In the genomic region with DNA sequence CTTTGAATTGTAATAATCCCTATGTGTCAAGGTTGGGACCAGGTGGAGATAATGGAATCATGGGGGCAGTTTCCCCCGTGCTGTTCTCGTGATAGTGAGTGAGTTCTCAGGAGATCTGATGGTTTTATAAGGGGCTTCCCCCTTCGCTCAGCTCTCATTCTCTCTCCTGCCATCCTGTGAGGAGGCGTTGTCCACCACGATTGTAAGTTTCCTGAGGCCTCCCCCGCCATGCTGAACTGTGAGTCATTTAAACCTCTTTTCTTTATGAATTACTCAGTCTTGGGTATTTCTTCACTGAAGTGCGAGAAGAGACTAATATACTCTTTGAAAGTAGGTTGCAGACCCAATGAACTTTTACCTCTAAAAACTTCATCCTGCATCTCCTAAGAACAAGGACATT, we compare ENCODE assay signal across 15 cellular contexts. TPM values are rescaled to one million over a fixed set of nuclear protein-coding genes. Genes with fewer than 3 reads are reported as not detected.
A peak's percentile ranks its signal among the peaks of the same experiment; 100 is the strongest.
DNase-seq lines count a peak whose midpoint lies in the region; ATAC-seq and TF ChIP-seq lines count a peak whose summit lies in the region.
"Had no signal": no experiment of that assay in that cellular context is flagged by ENCODE, and none has a peak within 500 bp of the region (broad histone marks: within the 10 kb centered on the region; RNA-seq: fewer than 3 reads in every experiment).

No MANE protein-coding gene starts in this region.

- ATAC-seq in GM18867 (IDR thresholded peaks at IDR 0.05; ENCODE audit: unreplicated experiment) = no peak
- ATAC-seq in gastrocnemius medialis = no peak
- no peak for ATAC-seq in left ventricle myocardium superior
- ATAC-seq: psoas muscle had no signal

- no peak for TF ChIP-seq EP300 in SK-N-SH (IDR thresholded peaks at IDR 0.05; ENCODE audit: borderline replicate concordance in 1 of 2, low read depth in 1 of 2, low read length in 1 of 2)

- no peaks in the 10 kb centered on the region for H3K36me3 Mint-ChIP-seq in activated naive CD8-positive, alpha-beta T cell
- H3K36me3 Mint-ChIP-seq: naive B cell had no signal

- peaks cover 27% of the 10 kb centered on the region for H3K4me1 Mint-ChIP-seq in activated naive CD8-positive, alpha-beta T cell (ENCODE audit: low read depth)
- H3K4me1 Mint-ChIP-seq: B cell had no signal

- H2AFZ ChIP-seq in SK-N-SH (ENCODE audit: low read depth) = no peak overlapping the region

- POLR2A ChIA-PET in SK-N-SH (lab: Yijun Ruan, JAX) = no interaction called here

- no peak overlapping the region for H3K9ac ChIP-seq in SK-N-SH

- H3F3A ChIP-seq in SK-N-SH (replicated peaks; ENCODE audit: insufficient read depth) = no peaks in the 10 kb centered on the region

- H3K4me3 ChIP-seq in gastrocnemius medialis (no peak overlapping the region), SK-N-SH (ENCODE audit: low read depth in 2 of 2, low read length in 1 of 2) (no peak overlapping the region)
- H3K4me3 ChIP-seq: psoas muscle had no signal

- H3K4me1 ChIP-seq in gastrocnemius medialis (no peaks in the 10 kb centered on the region), SK-N-SH (ENCODE audit: control insufficient read depth in 1 of 2, insufficient read depth in 2 of 2, low read depth in 1 of 2, low read length in 1 of 2) (no peaks in the 10 kb centered on the region)
- H3K4me1 ChIP-seq: psoas muscle had no signal

- TF ChIP-seq RAD21 in SK-N-SH (IDR thresholded peaks at IDR 0.05; ENCODE audit: low read length) = no peak

- H3K9me3 Mint-ChIP-seq in activated naive CD8-positive, alpha-beta T cell (ENCODE audit: low read depth) = no peaks in the 10 kb centered on the region

- H3K9me3 ChIP-seq in gastrocnemius medialis = no peaks in the 10 kb centered on the region
- H3K9me3 ChIP-seq in SK-N-SH = no peaks in the 10 kb centered on the region
- H3K9me3 ChIP-seq: psoas muscle had no signal

- H4K20me1 ChIP-seq in SK-N-SH (ENCODE audit: insufficient read depth) = no peaks in the 10 kb centered on the region

- in situ Hi-C loops in gastrocnemius medialis (cut with MboI; ENCODE audit: low sequenced_read_pairs in 4 of 4) = no loop called here

- H3K27me3 ChIP-seq in gastrocnemius medialis = peaks cover 0 to 11% (median 0%) of the 10 kb centered on the region in 3 donors
- H3K27me3 ChIP-seq in SK-N-SH (ENCODE audit: insufficient read depth) = peaks cover 4% of the 10 kb centered on the region; the same call in 1 of the 2 replicates

- no peak overlapping the region for H3K4me2 ChIP-seq in SK-N-SH

- no peak overlapping the region for H3K4me3 Mint-ChIP-seq in activated naive CD8-positive, alpha-beta T cell
- H3K4me3 Mint-ChIP-seq: B cell, naive B cell had no signal

- H3K9me2 ChIP-seq in SK-N-SH = no peaks in the 10 kb centered on the region

- intact Hi-C loops in gastrocnemius medialis (cut with DNase I; ENCODE audit: low total_unique reads) (no loop called here), left ventricle myocardium superior (cut with micrococcal nuclease) (no loop called here)

- peak; percentile 66 for DNase-seq in stimulated activated naive CD4-positive, alpha-beta T cell treated with Interleukin-2 at 50 U/mL for 16 hours (lab: John Stamatoyannopoulos, UW)
- DNase-seq in stimulated activated naive CD4-positive, alpha-beta T cell (lab: John Stamatoyannopoulos, UW) = no peak
- DNase-seq in stimulated activated CD4-positive, alpha-beta T cell treated with anti-CD3 and anti-CD28 coated beads, Interleukin-2, amount 100 ng/mL, for 4 hours (ENCODE audit: low read depth) = peak; percentile 9
- no peak for DNase-seq in gastrocnemius medialis
- DNase-seq in left ventricle myocardium superior = no peak
- no peak for DNase-seq in SK-N-SH
- DNase-seq: effector CD4-positive, alpha-beta T cell; naive B cell; NCI-H1048; psoas muscle; Right ventricle myocardium superior; T-helper 9 cell had no signal

- CTCF ChIA-PET in SK-N-SH (lab: Yijun Ruan, JAX) = interaction anchor here (0.7 kb wide), 1 partner anchor 23 kb away, joined by 3 read pairs; no protein-coding TSS in a partner anchor

- H3K36me3 ChIP-seq in gastrocnemius medialis (no peaks in the 10 kb centered on the region), SK-N-SH (replicated peaks in 1 of 2; ENCODE audit: control insufficient read depth in 1 of 2, insufficient read depth in 2 of 2, low read length in 1 of 2) (no peaks in the 10 kb centered on the region)

- no peak overlapping the region for H3K27ac ChIP-seq in gastrocnemius medialis
- no peak overlapping the region for H3K27ac ChIP-seq in SK-N-SH (ENCODE audit: low read depth in 2 of 2, low read length in 1 of 2)
- H3K27ac ChIP-seq: psoas muscle had no signal

- H3K27ac Mint-ChIP-seq in activated naive CD8-positive, alpha-beta T cell = peak overlapping the region; percentile 91
- H3K27ac Mint-ChIP-seq: B cell had no signal

- H3K27me3 Mint-ChIP-seq in activated naive CD8-positive, alpha-beta T cell = peaks cover 4% of the 10 kb centered on the region

- H3K79me2 ChIP-seq in SK-N-SH (ENCODE audit: insufficient read depth) = no peaks in the 10 kb centered on the region

- TF ChIP-seq CTCF in gastrocnemius medialis (IDR thresholded peaks at IDR 0.05 in 4 of 5, conservative IDR thresholded peaks at IDR 0.05 in 1 of 5) (no peak), SK-N-SH (IDR thresholded peaks at IDR 0.05) (no peak)

- WGBS in SK-N-SH (ENCODE audit: low lambda C conversion rate) = 64% methylated on average over 7 of the region's 7 CpGs

- no peak for TF ChIP-seq POLR2A in gastrocnemius medialis (IDR thresholded peaks at IDR 0.05)

TF ChIP-seq in SK-N-SH, 30 proteins besides CTCF, POLR2A, EP300 and RAD21:
- no peak for TF ChIP-seq TCF12 (IDR thresholded peaks at IDR 0.05)
- TF ChIP-seq USF1 (IDR thresholded peaks at IDR 0.05; ENCODE audit: borderline replicate concordance, low read depth) = no peak
- TF ChIP-seq ELF1 (IDR thresholded peaks at IDR 0.05) = no peak
- TF ChIP-seq FOXM1 (IDR thresholded peaks at IDR 0.05; ENCODE audit: low read depth) = no peak
- TF ChIP-seq NRF1 (IDR thresholded peaks at IDR 0.05; ENCODE audit: low read depth, low read length) = no peak
- TF ChIP-seq, protein P1, sequence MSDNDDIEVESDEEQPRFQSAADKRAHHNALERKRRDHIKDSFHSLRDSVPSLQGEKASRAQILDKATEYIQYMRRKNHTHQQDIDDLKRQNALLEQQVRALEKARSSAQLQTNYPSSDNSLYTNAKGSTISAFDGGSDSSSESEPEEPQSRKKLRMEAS (IDR thresholded peaks at IDR 0.05; ENCODE audit: low read depth) = no peak
- no peak for TF ChIP-seq RFX5 (IDR thresholded peaks at IDR 0.05; ENCODE audit: low read length)
- TF ChIP-seq, protein P2, sequence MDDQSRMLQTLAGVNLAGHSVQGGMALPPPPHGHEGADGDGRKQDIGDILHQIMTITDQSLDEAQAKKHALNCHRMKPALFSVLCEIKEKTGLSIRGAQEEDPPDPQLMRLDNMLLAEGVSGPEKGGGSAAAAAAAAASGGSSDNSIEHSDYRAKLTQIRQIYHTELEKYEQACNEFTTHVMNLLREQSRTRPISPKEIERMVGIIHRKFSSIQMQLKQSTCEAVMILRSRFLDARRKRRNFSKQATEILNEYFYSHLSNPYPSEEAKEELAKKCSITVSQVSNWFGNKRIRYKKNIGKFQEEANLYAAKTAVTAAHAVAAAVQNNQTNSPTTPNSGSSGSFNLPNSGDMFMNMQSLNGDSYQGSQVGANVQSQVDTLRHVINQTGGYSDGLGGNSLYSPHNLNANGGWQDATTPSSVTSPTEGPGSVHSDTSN (IDR thresholded peaks at IDR 0.05) = no peak
- no peak for TF ChIP-seq POLR2AphosphoS5 (IDR thresholded peaks at IDR 0.05; ENCODE audit: low read depth, low read length)
- no peak for TF ChIP-seq GABPA (IDR thresholded peaks at IDR 0.05; ENCODE audit: low read depth)
- TF ChIP-seq CHD2 (IDR thresholded peaks at IDR 0.05; ENCODE audit: low read length, partially characterized antibody) = no peak
- no peak for TF ChIP-seq YY1 (IDR thresholded peaks at IDR 0.05; ENCODE audit: low read depth)
TF ChIP-seq in SK-N-SH: peak in this region for 0.

RNA-seq across cellular contexts. Expression of gene KCNG1, which starts 39.2 kb away (rescaled TPM):
- total RNA-seq in gastrocnemius medialis (not detected), left ventricle myocardium superior (0.37 TPM)
- 11.2 and 13.8 TPM in 2 replicates for polyA plus RNA-seq in SK-N-SH (2012; rRNA removed)
- polyA plus RNA-seq in SK-N-SH (2012; cell fraction: cytosol; rRNA removed) = 5.9 and 9.2 TPM in 2 replicates
- 17.5 and 21.8 TPM in 2 replicates for polyA plus RNA-seq in SK-N-SH (2012; cell fraction: nucleus; rRNA removed)
- total RNA-seq: psoas muscle had no signal

Comparison
In these comparisons a context has a peak if more than half of its experiments do, and no peak if none do; other contexts are left out.
1. DNase-seq: peak in stimulated activated naive CD4-positive, alpha-beta T cell treated with Interleukin-2 at 50 U/mL for 16 hours (single experiment) and stimulated activated CD4-positive, alpha-beta T cell treated with anti-CD3 and anti-CD28 coated beads, Interleukin-2, amount 100 ng/mL, for 4 hours (single experiment); none in stimulated activated naive CD4-positive, alpha-beta T cell (0 of 6), gastrocnemius medialis (0 of 2), left ventricle myocardium superior (single experiment) and SK-N-SH (single experiment).